In the genomic region with DNA sequence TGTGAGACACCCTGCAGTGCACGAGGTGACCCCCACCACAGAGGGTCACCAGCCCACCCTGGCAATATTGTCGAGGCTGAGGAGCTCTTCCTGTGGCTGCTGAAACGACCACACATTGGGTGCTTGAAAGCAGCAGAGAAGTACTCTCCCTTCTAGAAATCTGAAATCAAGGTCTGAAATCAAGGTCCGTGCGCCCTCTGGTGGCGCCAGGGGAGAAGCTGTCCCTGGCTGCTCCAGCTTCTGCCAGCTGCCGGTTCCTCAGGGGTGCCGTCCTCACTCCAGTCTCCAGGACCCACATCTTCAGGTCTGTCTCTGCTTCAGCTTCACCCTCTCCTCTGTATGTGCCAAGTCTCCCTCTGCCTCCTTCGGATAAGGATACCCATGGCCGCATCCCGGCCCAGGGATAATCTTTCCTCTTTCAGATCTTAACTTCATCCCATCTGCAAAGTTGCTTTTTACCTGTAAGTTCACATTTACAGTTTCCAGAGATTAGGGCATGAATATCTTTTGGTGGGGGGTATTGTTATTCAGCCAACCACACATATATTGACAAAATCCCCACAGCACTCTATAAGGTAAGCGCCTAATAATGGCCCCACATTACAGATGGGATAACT, we compare ENCODE assay signal across 8 cellular contexts.
A peak's percentile ranks its signal among the peaks of the same experiment; 100 is the strongest.
DNase-seq lines count a peak whose midpoint lies in the region; ATAC-seq and TF ChIP-seq lines count a peak whose summit lies in the region.

No MANE protein-coding gene starts in this region.

- H3K4me3 Mint-ChIP-seq in CD4-positive, CD25-positive, alpha-beta regulatory T cell, result no peak overlapping the region

- no peak overlapping the region for H3K4me3 ChIP-seq in CD4-positive, CD25-positive, alpha-beta regulatory T cell (ENCODE audit: low read depth, low read length)
- H3K4me3 ChIP-seq in HFF-Myc (replicated peaks; ENCODE audit: low read depth, low read length), result no peak overlapping the region
- no peak overlapping the region for H3K4me3 ChIP-seq in lower lobe of right lung

- H3K9me3 Mint-ChIP-seq in CD4-positive, CD25-positive, alpha-beta regulatory T cell, result peaks cover 0 to 7% (median 0%) of the 10 kb centered on the region in 7 donors

- no peaks in the 10 kb centered on the region for H3K36me3 ChIP-seq in CD4-positive, CD25-positive, alpha-beta regulatory T cell (ENCODE audit: control insufficient read depth, insufficient read depth, low read length)
- no peaks in the 10 kb centered on the region for H3K36me3 ChIP-seq in lower lobe of right lung

- H3K27me3 ChIP-seq in CD4-positive, CD25-positive, alpha-beta regulatory T cell (ENCODE audit: control insufficient read depth, insufficient read depth, low read length), result peaks cover 4% of the 10 kb centered on the region
- peaks cover 24% of the 10 kb centered on the region for H3K27me3 ChIP-seq in lower lobe of right lung (ENCODE audit: low read depth)

- ATAC-seq in CD4-positive, CD25-positive, alpha-beta regulatory T cell (ENCODE audit: low read depth in 2 of 2), result peak; percentile 37 to 52
- peak; percentile 65 to 68 for ATAC-seq in lower lobe of right lung
- no peak for ATAC-seq in HG03280 (IDR thresholded peaks at IDR 0.05; ENCODE audit: unreplicated experiment)

- H3K27ac Mint-ChIP-seq in CD4-positive, CD25-positive, alpha-beta regulatory T cell, result no peak overlapping the region

- H3K4me1 Mint-ChIP-seq in CD4-positive, CD25-positive, alpha-beta regulatory T cell, result peaks cover 0 to 3% (median 0%) of the 10 kb centered on the region in 4 donors

- H3K9me3 ChIP-seq in CD4-positive, CD25-positive, alpha-beta regulatory T cell (ENCODE audit: control insufficient read depth in 2 of 2, low read length in 2 of 2), result peaks cover 0 to 2% of the 10 kb centered on the region in 2 experiments
- no peaks in the 10 kb centered on the region for H3K9me3 ChIP-seq in lower lobe of right lung

- TF ChIP-seq CTCF in HFF-Myc (IDR thresholded peaks at IDR 0.05; ENCODE audit: low read depth, low read length, missing control alignments) (peak; percentile 85), lower lobe of right lung (IDR thresholded peaks at IDR 0.05) (peak; percentile 91)

- intact Hi-C loops in lower lobe of right lung (cut with DNase I), result no loop called here

- H3K27ac ChIP-seq in CD4-positive, CD25-positive, alpha-beta regulatory T cell (ENCODE audit: insufficient read depth, low read length, poor library complexity, severe bottlenecking), result no peak overlapping the region
- H3K27ac ChIP-seq in lower lobe of right lung, result no peak overlapping the region

- H3K36me3 Mint-ChIP-seq in CD4-positive, CD25-positive, alpha-beta regulatory T cell, result no peaks in the 10 kb centered on the region

- H3K27me3 Mint-ChIP-seq in CD4-positive, CD25-positive, alpha-beta regulatory T cell, result peaks cover 14% of the 10 kb centered on the region

- no peaks in the 10 kb centered on the region for H3K4me1 ChIP-seq in CD4-positive, CD25-positive, alpha-beta regulatory T cell (ENCODE audit: control insufficient read depth, insufficient read depth, low read length, poor library complexity, severe bottlenecking)
- no peaks in the 10 kb centered on the region for H3K4me1 ChIP-seq in lower lobe of right lung

- DNase-seq in CD4-positive, CD25-positive, alpha-beta regulatory T cell, result peak; percentile 41 to 62 (median 57)
- peak; percentile 14 for DNase-seq in HFF-Myc (ENCODE audit: extremely low read depth, low read depth)
- DNase-seq in NCI-H748 (lab: John Stamatoyannopoulos, UW; ENCODE audit: unreplicated experiment), result peak; percentile 77
- DNase-seq in activated CD4-positive, alpha-beta T cell treated with anti-CD3 and anti-CD28 coated beads, Interleukin-2, amount 50 U/mL, for 48 hours, result peak; percentile 67 to 72
- peak; percentile 26 to 62 for DNase-seq in dermis microvascular lymphatic vessel endothelial cell (ENCODE audit: low read depth in 2 of 2)
- DNase-seq in lower lobe of right lung, result peak; percentile 65
- peak; percentile 25 for DNase-seq in stimulated activated CD8-positive, alpha-beta memory T cell treated with anti-CD3 and anti-CD28 coated beads, Interleukin-12 subunit alpha, Interleukin-12 subunit beta, amount 100 ng/mL, for 24 hours (ENCODE audit: extremely low read depth)

Comparison
In these comparisons a context has a peak if more than half of its experiments do, and no peak if none do; other contexts are left out.
1. DNase-seq: peak in every context shown above with its lines; median percentile 77 in NCI-H748; 70 in activated CD4-positive, alpha-beta T cell treated with anti-CD3 and anti-CD28 coated beads, Interleukin-2, amount 50 U/mL, for 48 hours; 65 in lower lobe of right lung; 57 in CD4-positive, CD25-positive, alpha-beta regulatory T cell; 44 in dermis microvascular lymphatic vessel endothelial cell; 25 in stimulated activated CD8-positive, alpha-beta memory T cell treated with anti-CD3 and anti-CD28 coated beads, Interleukin-12 subunit alpha, Interleukin-12 subunit beta, amount 100 ng/mL, for 24 hours; 14 in HFF-Myc.